ENCODE assay signal across 14 cellular contexts in the genomic region with DNA sequence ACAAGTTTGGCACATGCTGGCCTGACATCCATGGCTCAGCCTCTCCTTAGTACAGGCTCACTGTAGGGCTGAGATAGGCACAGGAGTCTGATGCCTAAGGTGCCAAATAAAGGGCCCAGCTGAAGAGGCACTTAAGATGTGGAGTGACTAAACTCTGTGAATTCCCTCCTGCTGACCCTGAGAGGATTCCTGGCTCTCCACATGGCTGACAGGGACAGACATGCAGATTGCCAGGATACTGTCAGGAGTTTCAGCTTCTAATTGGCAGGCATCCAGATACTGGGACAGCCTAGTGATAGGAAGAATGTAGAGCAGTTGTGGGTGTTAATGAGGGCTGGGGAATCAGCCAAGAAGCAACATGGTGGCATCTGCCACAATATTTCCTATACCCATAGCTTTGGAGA.
A peak's percentile ranks its signal among the peaks of the same experiment; 100 is the strongest.
DNase-seq lines count a peak whose midpoint lies in the region; ATAC-seq lines count a peak whose summit lies in the region.
"Had no signal": no experiment of that assay in that cellular context is flagged by ENCODE, and none has a peak within 500 bp of the region (broad histone marks: within the 10 kb centered on the region; RNA-seq: fewer than 3 reads in every experiment).

No MANE protein-coding gene starts in this region.

- H3K27me3 ChIP-seq in HAP-1 (ENCODE audit: low read depth), result no peaks in the 10 kb centered on the region

- H3K36me3 Mint-ChIP-seq in activated T-helper 2 cell treated with anti-CD3 and anti-CD28 coated beads, Interferon-gamma antibody, Interleukin-2, Interleukin-4, amounts not matched to agents 10 μg/mL and 5 μg/mL and 100 μg/mL, durations not matched to agents 14 hours and 24 hours and 36 hours (ENCODE audit: low read depth), result no peaks in the 10 kb centered on the region
- no peaks in the 10 kb centered on the region for H3K36me3 Mint-ChIP-seq in stimulated activated effector memory CD8-positive, alpha-beta T cell treated with anti-CD3 and anti-CD28 coated beads, Interleukin-12 subunit alpha, Interleukin-12 subunit beta, amount 100 ng/mL, for 72 hours
- H3K36me3 Mint-ChIP-seq: activated naive CD8-positive, alpha-beta T cell treated with anti-CD3 and anti-CD28 coated beads, Interleukin-2, amount 10 ng/mL, durations not matched to agents 7 days and 5 days had no signal

- H3K4me3 ChIP-seq in HAP-1, result no peak overlapping the region
- H3K4me3 ChIP-seq: PC-9, thoracic aorta had no signal

- H3K9me3 ChIP-seq in HAP-1, result no peaks in the 10 kb centered on the region

- intact Hi-C loops in activated T-helper 2 cell treated with anti-CD3 and anti-CD28 coated beads, Interferon-gamma antibody, Interleukin-2, Interleukin-4, amounts not matched to agents 10 μg/mL and 5 μg/mL and 100 μg/mL, durations not matched to agents 14 hours and 24 hours and 36 hours (cut with micrococcal nuclease), result no loop called here

- H3K9me3 Mint-ChIP-seq in activated T-helper 2 cell treated with anti-CD3 and anti-CD28 coated beads, Interferon-gamma antibody, Interleukin-2, Interleukin-4, amounts not matched to agents 10 μg/mL and 5 μg/mL and 100 μg/mL, durations not matched to agents 14 hours and 24 hours and 36 hours, result peaks cover 6% of the 10 kb centered on the region
- peaks cover 16% of the 10 kb centered on the region for H3K9me3 Mint-ChIP-seq in stimulated activated effector memory CD8-positive, alpha-beta T cell treated with anti-CD3 and anti-CD28 coated beads, Interleukin-12 subunit alpha, Interleukin-12 subunit beta, amount 100 ng/mL, for 72 hours

- H3K27me3 Mint-ChIP-seq in activated T-helper 2 cell treated with anti-CD3 and anti-CD28 coated beads, Interferon-gamma antibody, Interleukin-2, Interleukin-4, amounts not matched to agents 10 μg/mL and 5 μg/mL and 100 μg/mL, durations not matched to agents 14 hours and 24 hours and 36 hours (ENCODE audit: low read depth), result no peaks in the 10 kb centered on the region
- H3K27me3 Mint-ChIP-seq: activated naive CD8-positive, alpha-beta T cell treated with anti-CD3 and anti-CD28 coated beads, Interleukin-2, amount 10 ng/mL, durations not matched to agents 7 days and 5 days had no signal

- ATAC-seq in stimulated activated effector memory CD8-positive, alpha-beta T cell treated with anti-CD3 and anti-CD28 coated beads, Interleukin-12 subunit alpha, Interleukin-12 subunit beta, amount 100 ng/mL, for 72 hours, result no peak

- no peak overlapping the region for H3K4me3 Mint-ChIP-seq in activated T-helper 2 cell treated with anti-CD3 and anti-CD28 coated beads, Interferon-gamma antibody, Interleukin-2, Interleukin-4, amounts not matched to agents 10 μg/mL and 5 μg/mL and 100 μg/mL, durations not matched to agents 14 hours and 24 hours and 36 hours (ENCODE audit: low read depth)
- H3K4me3 Mint-ChIP-seq in stimulated activated effector memory CD8-positive, alpha-beta T cell treated with anti-CD3 and anti-CD28 coated beads, Interleukin-12 subunit alpha, Interleukin-12 subunit beta, amount 100 ng/mL, for 72 hours, result no peak overlapping the region
- H3K4me3 Mint-ChIP-seq: activated B cell treated with CpG ODN at 0.5 μM for 24 hours; activated naive CD8-positive, alpha-beta T cell treated with anti-CD3 and anti-CD28 coated beads, Interleukin-2, amount 10 ng/mL, durations not matched to agents 7 days and 5 days had no signal

- in situ Hi-C loops in G401 (cut with HindIII; ENCODE audit: low sequenced_read_pairs) (no loop called here), HAP-1 (cut with MboI; ENCODE audit: low sequenced_read_pairs) (no loop called here)

- H3K27ac Mint-ChIP-seq in activated T-helper 2 cell treated with anti-CD3 and anti-CD28 coated beads, Interferon-gamma antibody, Interleukin-2, Interleukin-4, amounts not matched to agents 10 μg/mL and 5 μg/mL and 100 μg/mL, durations not matched to agents 14 hours and 24 hours and 36 hours, result no peak overlapping the region
- no peak overlapping the region for H3K27ac Mint-ChIP-seq in stimulated activated effector memory CD8-positive, alpha-beta T cell treated with anti-CD3 and anti-CD28 coated beads, Interleukin-12 subunit alpha, Interleukin-12 subunit beta, amount 100 ng/mL, for 72 hours
- H3K27ac Mint-ChIP-seq: activated B cell treated with CpG ODN at 0.5 μM for 24 hours; activated naive CD8-positive, alpha-beta T cell treated with anti-CD3 and anti-CD28 coated beads, Interleukin-2, amount 10 ng/mL, durations not matched to agents 7 days and 5 days had no signal

- H3K4me1 Mint-ChIP-seq in activated T-helper 2 cell treated with anti-CD3 and anti-CD28 coated beads, Interferon-gamma antibody, Interleukin-2, Interleukin-4, amounts not matched to agents 10 μg/mL and 5 μg/mL and 100 μg/mL, durations not matched to agents 14 hours and 24 hours and 36 hours (ENCODE audit: low read depth), result no peaks in the 10 kb centered on the region
- no peaks in the 10 kb centered on the region for H3K4me1 Mint-ChIP-seq in stimulated activated effector memory CD8-positive, alpha-beta T cell treated with anti-CD3 and anti-CD28 coated beads, Interleukin-12 subunit alpha, Interleukin-12 subunit beta, amount 100 ng/mL, for 72 hours
- H3K4me1 Mint-ChIP-seq: activated B cell treated with CpG ODN at 0.5 μM for 24 hours; activated naive CD8-positive, alpha-beta T cell treated with anti-CD3 and anti-CD28 coated beads, Interleukin-2, amount 10 ng/mL, durations not matched to agents 7 days and 5 days had no signal

- DNase-seq in COR-L47 (lab: John Stamatoyannopoulos, UW) (peak; percentile 67), G401 (ENCODE audit: low spot score) (peak; percentile 77), NCI-H446 treated with DMSO at 0.1 percent for 48 hours (lab: John Stamatoyannopoulos, UW) (peak; percentile 99), kidney tubule cell (ENCODE audit: low spot score) (peak; percentile 71), A172 (ENCODE audit: low spot score) (no peak), HAP-1 (ENCODE audit: low spot score in 2 of 2) (no peak)
- DNase-seq in activated T-helper 2 cell treated with anti-CD3 and anti-CD28 coated beads, Interferon-gamma antibody, Interleukin-2, Interleukin-4, amounts not matched to agents 10 μg/mL and 5 μg/mL and 100 μg/mL, durations not matched to agents 14 hours and 24 hours and 36 hours (ENCODE audit: low spot score), result no peak
- no peak for DNase-seq in stimulated activated effector memory CD8-positive, alpha-beta T cell treated with anti-CD3 and anti-CD28 coated beads, Interleukin-12 subunit alpha, Interleukin-12 subunit beta, amount 100 ng/mL, for 72 hours (ENCODE audit: low spot score in 2 of 2)
- DNase-seq: activated B cell treated with CpG ODN at 0.5 μM for 24 hours; activated CD8-positive, alpha-beta memory T cell treated with anti-CD3 and anti-CD28 coated beads, Interleukin-2, amount 50 U/mL, for 48 hours; activated naive CD8-positive, alpha-beta T cell treated with anti-CD3 and anti-CD28 coated beads, Interleukin-2, amount 10 ng/mL, durations not matched to agents 7 days and 5 days; central memory CD4-positive, alpha-beta T cell; PC-9 had no signal

- no peaks in the 10 kb centered on the region for H3K4me1 ChIP-seq in HAP-1

- no peaks in the 10 kb centered on the region for H3K36me3 ChIP-seq in HAP-1 (replicated peaks)
- H3K36me3 ChIP-seq: thoracic aorta had no signal

Comparison
In these comparisons a context has a peak if more than half of its experiments do, and no peak if none do; other contexts are left out.
1. DNase-seq: peak in COR-L47 (single experiment), G401 (single experiment), NCI-H446 treated with DMSO at 0.1 percent for 48 hours (single experiment) and kidney tubule cell (single experiment); none in activated T-helper 2 cell treated with anti-CD3 and anti-CD28 coated beads, Interferon-gamma antibody, Interleukin-2, Interleukin-4, amounts not matched to agents 10 μg/mL and 5 μg/mL and 100 μg/mL, durations not matched to agents 14 hours and 24 hours and 36 hours (single experiment), stimulated activated effector memory CD8-positive, alpha-beta T cell treated with anti-CD3 and anti-CD28 coated beads, Interleukin-12 subunit alpha, Interleukin-12 subunit beta, amount 100 ng/mL, for 72 hours (0 of 2), A172 (single experiment) and HAP-1 (0 of 2).